ENCODE assay signal across 19 cellular contexts in the genomic region with DNA sequence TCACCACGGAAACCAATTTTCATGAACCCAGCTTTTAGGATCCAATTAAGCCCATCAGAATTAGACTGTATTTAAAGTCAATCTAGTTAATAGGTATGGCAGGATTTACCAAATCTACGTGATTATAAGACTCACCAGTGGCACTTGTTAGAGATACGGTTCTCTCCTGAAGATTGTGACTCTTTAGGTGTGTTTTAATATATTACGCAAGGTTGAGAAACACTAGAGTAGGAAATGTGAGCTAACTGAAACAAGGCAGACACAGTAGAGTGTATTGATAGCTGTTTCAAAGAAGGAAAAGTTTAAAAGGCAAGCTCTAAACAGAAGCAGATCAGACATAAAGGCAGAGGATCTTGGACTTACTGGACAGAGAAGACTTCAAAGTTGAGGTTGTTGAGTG. TPM values are rescaled to one million over a fixed set of nuclear protein-coding genes. Genes with fewer than 3 reads are reported as not detected.
A peak's percentile ranks its signal among the peaks of the same experiment; 100 is the strongest.
DNase-seq lines count a peak whose midpoint lies in the region; ATAC-seq and TF ChIP-seq lines count a peak whose summit lies in the region.
"Had no signal": no experiment of that assay in that cellular context is flagged by ENCODE, and none has a peak within 500 bp of the region (broad histone marks: within the 10 kb centered on the region; RNA-seq: fewer than 3 reads in every experiment).

No MANE protein-coding gene starts in this region.

- H3K27ac Mint-ChIP-seq in nephron progenitor cell: peak overlapping the region; percentile 24
- H3K27ac Mint-ChIP-seq: CD4-positive, CD25-positive, alpha-beta regulatory T cell; CD8-positive, alpha-beta T cell had no signal

- POLR2A ChIA-PET in IMR-90 (lab: Charles Lee; ENCODE audit: unreplicated experiment): no interaction called here

- H3K56ac ChIP-seq in IMR-90 (ENCODE audit: extremely low read depth, insufficient read depth, low read length): no peak overlapping the region

- no peak overlapping the region for H2AFZ ChIP-seq in IMR-90 (replicated peaks; ENCODE audit: low read length, poor library complexity)
- H2AFZ ChIP-seq: GM23248 had no signal

- H3K4ac ChIP-seq in IMR-90 (ENCODE audit: low read depth, low read length): no peak overlapping the region

- no peak overlapping the region for H2BK15ac ChIP-seq in IMR-90 (ENCODE audit: low read depth, low read length)

- H3K27ac ChIP-seq in IMR-90 (ENCODE audit: insufficient read depth, low read length): no peak overlapping the region
- H3K27ac ChIP-seq: GM23248 had no signal

- peaks cover 8% of the 10 kb centered on the region for H3K4me1 Mint-ChIP-seq in nephron progenitor cell
- H3K4me1 Mint-ChIP-seq: CD4-positive, CD25-positive, alpha-beta regulatory T cell had no signal

- intact Hi-C loops in IMR-90 (cut with micrococcal nuclease): no loop called here

- H4K8ac ChIP-seq in IMR-90 (ENCODE audit: low read depth in 2 of 2, low read length in 2 of 2): no peak overlapping the region

- no peaks in the 10 kb centered on the region for H3K36me3 ChIP-seq in IMR-90 (ENCODE audit: control insufficient read depth, insufficient read depth, low read length)

- no peaks in the 10 kb centered on the region for H3K27me3 ChIP-seq in IMR-90 (ENCODE audit: control insufficient read depth, insufficient read depth, low read length)

- H2BK120ac ChIP-seq in IMR-90 (ENCODE audit: low read depth, low read length): no peak overlapping the region

- no peaks in the 10 kb centered on the region for H3K27me3 Mint-ChIP-seq in nephron progenitor cell (ENCODE audit: low read depth, poor library complexity)

- no TSS peak for BruUV-seq in IMR-90 (replicated peaks; lab: Mats Ljungman, UMichigan)

- H2BK20ac ChIP-seq in IMR-90 (ENCODE audit: low read depth, low read length): no peak overlapping the region

- no peak overlapping the region for H3K9ac ChIP-seq in IMR-90 (ENCODE audit: low read depth, low read length)
- H3K9ac ChIP-seq: GM23248 had no signal

- no peak overlapping the region for H2AK5ac ChIP-seq in IMR-90 (ENCODE audit: low read depth, low read length)

- CTCF ChIA-PET in IMR-90 (lab: Yijun Ruan, JAX): interaction anchor here (0.6 kb wide), 1 partner anchor 57 kb away, joined by 3 read pairs; no protein-coding TSS in a partner anchor

- no peak overlapping the region for H3K18ac ChIP-seq in IMR-90 (ENCODE audit: low read depth, low read length)

- WGBS in IMR-90 (ENCODE audit: extremely low coverage in 2 of 2, insufficient read length in 1 of 2), 2 experiments: 90% methylated on average over 2 of the region's 4 CpGs; no CpG with 5 or more reads in 1 of the 2 experiments

- no peak for DNase-seq in IMR-90
- peak; percentile 89 for DNase-seq in NCI-H82 (lab: John Stamatoyannopoulos, UW)
- DNase-seq in amniotic epithelial cell (ENCODE audit: low read depth): peak; percentile 4
- DNase-seq in nephron progenitor cell: no peak
- no peak for DNase-seq in NCI-H146 (lab: John Stamatoyannopoulos, UW)
- DNase-seq: C1 segment of cervical spinal cord; Caco-2; CD4-positive, CD25-positive, alpha-beta regulatory T cell; CD8-positive, alpha-beta T cell; DMS153; DND-41; GM23248; H7; HCEC 1CT had no signal

- dilution Hi-C loops in IMR-90 (cut with HindIII; ENCODE audit: low sequenced_read_pairs, unreplicated experiment): no loop called here

- no peak overlapping the region for H4K5ac ChIP-seq in IMR-90 (ENCODE audit: low read depth, low read length)

- H3K9me1 ChIP-seq in IMR-90 (ENCODE audit: insufficient read depth, low read length): 0 out of 2 replicates have a peak, but pooled peaks cover under 1% of the 10 kb centered on the region

- no peak for TF ChIP-seq CTCF in IMR-90 (conservative IDR thresholded peaks at IDR 0.05; ENCODE audit: low read depth, low read length)
- no peak for TF ChIP-seq CTCF in nephron progenitor cell (IDR thresholded peaks at IDR 0.05)

- H4K91ac ChIP-seq in IMR-90 (ENCODE audit: insufficient read depth, low read depth, low read length): no peak overlapping the region

- peaks cover 9% of the 10 kb centered on the region for H3K36me3 Mint-ChIP-seq in nephron progenitor cell (ENCODE audit: low read depth)
- H3K36me3 Mint-ChIP-seq: CD4-positive, CD25-positive, alpha-beta regulatory T cell; CD8-positive, alpha-beta T cell had no signal

- peaks cover 13% of the 10 kb centered on the region for H3K9me3 Mint-ChIP-seq in nephron progenitor cell

- H3K14ac ChIP-seq in IMR-90 (replicated peaks; ENCODE audit: low read depth, low read length): no peak overlapping the region

- no peaks in the 10 kb centered on the region for H3K79me1 ChIP-seq in IMR-90 (ENCODE audit: low read depth in 1 of 2, low read length in 2 of 2)

- no peak overlapping the region for H3K4me3 Mint-ChIP-seq in nephron progenitor cell
- H3K4me3 Mint-ChIP-seq: CD4-positive, CD25-positive, alpha-beta regulatory T cell; CD8-positive, alpha-beta T cell had no signal

- H3K4me1 ChIP-seq in IMR-90 (ENCODE audit: control insufficient read depth, insufficient read depth, low read length): peaks cover 1% of the 10 kb centered on the region; the same call in 1 of the 2 replicates
- H3K4me1 ChIP-seq: Caco-2 had no signal

- H3K23ac ChIP-seq in IMR-90 (ENCODE audit: low read depth, low read length): no peak overlapping the region

- no peak overlapping the region for H3K4me3 ChIP-seq in IMR-90 (ENCODE audit: insufficient read depth, low read depth, low read length)
- H3K4me3 ChIP-seq: GM23248 had no signal

- in situ Hi-C loops in IMR-90 (cut with MboI; ENCODE audit: low sequenced_read_pairs): loop anchor here (25.0 kb wide), 1 partner anchor 1276 kb away; no protein-coding TSS in a partner anchor

- no peak overlapping the region for H2AK9ac ChIP-seq in IMR-90 (replicated peaks; ENCODE audit: low read depth, low read length, poor library complexity)

- H4K20me1 ChIP-seq in IMR-90 (ENCODE audit: insufficient read depth, low read length): no peaks in the 10 kb centered on the region

- peaks cover 4% of the 10 kb centered on the region for H3K9me3 ChIP-seq in IMR-90 (ENCODE audit: control insufficient read depth, insufficient read depth, low read length)
- H3K9me3 ChIP-seq: Caco-2 had no signal

- no peak for TF ChIP-seq POLR2A in IMR-90 (IDR thresholded peaks at IDR 0.05; ENCODE audit: low read depth, low read length)

- H3K4me2 ChIP-seq in IMR-90 (ENCODE audit: low read depth, low read length): no peak overlapping the region

- no peak for ATAC-seq in IMR-90 (ENCODE audit: low read depth)
- ATAC-seq in HG03025 (IDR thresholded peaks at IDR 0.05; ENCODE audit: low FRiP score, unreplicated experiment): no peak
- ATAC-seq: CD8-positive, alpha-beta T cell had no signal

- H2BK5ac ChIP-seq in IMR-90 (ENCODE audit: low read depth, low read length, poor library complexity, severe bottlenecking): no peak overlapping the region

- no peak for TF ChIP-seq RAD21 in IMR-90 (IDR thresholded peaks at IDR 0.05; ENCODE audit: low read length)

TF ChIP-seq in IMR-90, 13 proteins besides CTCF, POLR2A, EP300 and RAD21:
- TF ChIP-seq MAFK (IDR thresholded peaks at IDR 0.05; ENCODE audit: low read depth, low read length): no peak
- TF ChIP-seq CEBPB (IDR thresholded peaks at IDR 0.05; ENCODE audit: low read depth, low read length): peak; percentile 58

RNA-seq across cellular contexts. Expression of gene RPE65, which starts 11.2 kb away (rescaled TPM):
- total RNA-seq in IMR-90 (2012; rRNA removed): under 0.01 TPM in 1 of 2 replicates, not detected in the other
- not detected in 2 replicates for polyA plus RNA-seq in IMR-90 (2012; rRNA removed)
- polyA plus RNA-seq in IMR-90 (2012; cell fraction: cytosol; rRNA removed): not detected in 2 replicates
- not detected in 2 replicates for polyA plus RNA-seq in IMR-90 (2012; cell fraction: nucleus; rRNA removed; ENCODE audit: low replicate concordance)
- total RNA-seq: A172; A673; Caco-2; CD4-positive, CD25-positive, alpha-beta regulatory T cell; CD8-positive, alpha-beta T cell; GM23248; H1; H7 had no signal
- polyA plus RNA-seq: BJ; CD4-positive, CD25-positive, alpha-beta regulatory T cell; GM23248; H1 had no signal

RNA-seq across cellular contexts. Expression of gene DEPDC1, which starts 35.9 kb away (rescaled TPM):
- total RNA-seq in IMR-90 (2012; rRNA removed): 14.7 and 32.5 TPM in 2 replicates
- 5.3 and 7.4 TPM in 2 replicates for polyA plus RNA-seq in IMR-90 (2012; rRNA removed)
- polyA plus RNA-seq in IMR-90 (2012; cell fraction: cytosol; rRNA removed): 0.40 and 0.87 TPM in 2 replicates
- polyA plus RNA-seq in IMR-90 (2012; cell fraction: nucleus; rRNA removed; ENCODE audit: low replicate concordance): 0.28 and 1.8 TPM in 2 replicates
- total RNA-seq: CD8-positive, alpha-beta T cell had no signal

Comparison
In these comparisons a context has a peak if more than half of its experiments do, and no peak if none do; other contexts are left out.
1. DNase-seq: peak in NCI-H82 (single experiment) and amniotic epithelial cell (single experiment); none in IMR-90 (single experiment), nephron progenitor cell (single experiment) and NCI-H146 (single experiment).